Comparison of ENCODE assay signal across 22 cellular contexts in the genomic region with DNA sequence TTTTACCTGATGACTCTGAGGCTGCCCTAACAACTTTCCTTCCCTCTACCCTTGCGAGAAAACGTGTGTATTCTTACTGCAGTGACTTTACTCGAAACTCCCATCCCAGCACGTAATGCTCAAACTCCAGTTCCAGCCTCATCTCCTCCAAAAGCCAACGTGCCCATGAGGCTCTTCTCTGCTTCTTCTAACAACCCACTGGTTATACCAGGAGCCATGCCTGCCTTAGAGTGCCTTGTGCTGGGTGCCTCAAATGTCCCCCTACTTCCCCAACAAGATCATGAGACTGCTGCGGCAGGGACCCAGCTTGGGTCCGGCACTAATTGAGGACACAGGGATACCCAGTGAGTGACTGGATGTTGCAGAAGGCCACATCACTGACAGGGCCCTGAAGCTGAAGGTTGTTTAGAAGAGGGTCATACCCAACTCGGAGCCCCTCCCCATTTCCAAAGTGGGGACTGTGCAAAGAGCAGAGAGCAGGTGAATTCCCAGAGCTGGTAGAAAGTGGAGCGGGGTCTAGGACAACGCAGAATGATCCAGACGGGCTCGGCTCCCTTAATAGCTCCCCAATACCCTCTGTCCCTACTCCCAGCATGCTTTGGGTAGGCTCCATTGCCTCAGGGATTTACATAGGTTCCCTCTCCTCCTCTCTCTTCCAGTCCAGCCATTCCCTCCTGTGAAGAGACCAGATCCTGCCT.
"Had no signal": no experiment of that assay in that cellular context is flagged by ENCODE, and none has a peak within 500 bp of the region (broad histone marks: within the 10 kb centered on the region; RNA-seq: fewer than 3 reads in every experiment).

No MANE protein-coding gene starts in this region.

- H3K9me3 ChIP-seq: adrenal gland, ascending aorta, colonic mucosa, esophagus squamous epithelium, gastroesophageal sphincter, sigmoid colon, transverse colon, uterus had no signal

- H3K4me2 ChIP-seq: smooth muscle cell had no signal

- DNase-seq: activated CD4-positive, alpha-beta T cell treated with anti-CD3 and anti-CD28 coated beads, Interleukin-2, amount 10 ng/mL, durations not matched to agents 7 days and 5 days; activated CD8-positive, alpha-beta T cell treated with anti-CD3 and anti-CD28 coated beads, Interleukin-2, amount 10 ng/mL, durations not matched to agents 7 days and 5 days; activated gamma-delta T cell treated with Interleukin-2 at 50 U/mL for 16 hours; adrenal gland; colonic mucosa; esophagus squamous epithelium; head of caudate nucleus; left ventricle myocardium superior; nephron progenitor cell; occipital lobe; posterior cingulate gyrus; sigmoid colon; stimulated activated CD4-positive, alpha-beta T cell treated with anti-CD3 and anti-CD28 coated beads, Interleukin-15, amount 100 ng/mL, for 24 hours; stimulated activated naive B cell treated with anti-CD40 and anti-IgM and Interleukin-4, amounts not matched to agents 10 μg/mL and 1 μg/mL and 100 μg/mL, for 72 hours; transverse colon; uterus had no signal

- H3K9me3 Mint-ChIP-seq: activated CD4-positive, alpha-beta T cell treated with anti-CD3 and anti-CD28 coated beads, Interleukin-2, amount 10 ng/mL, durations not matched to agents 7 days and 5 days; activated naive CD4-positive, alpha-beta T cell treated with anti-CD3 and anti-CD28 coated beads, Interleukin-2, amount 50 U/mL, for 24 hours; central memory CD8-positive, alpha-beta T cell; nephron progenitor cell; stimulated activated naive B cell treated with anti-CD40 and anti-IgM and Interleukin-4, amounts not matched to agents 10 μg/mL and 1 μg/mL and 100 μg/mL, for 72 hours had no signal

- H3K27ac Mint-ChIP-seq: activated CD4-positive, alpha-beta T cell treated with anti-CD3 and anti-CD28 coated beads, Interleukin-2, amount 10 ng/mL, durations not matched to agents 7 days and 5 days; activated CD8-positive, alpha-beta T cell treated with anti-CD3 and anti-CD28 coated beads, Interleukin-2, amount 10 ng/mL, durations not matched to agents 7 days and 5 days; activated naive CD4-positive, alpha-beta T cell treated with anti-CD3 and anti-CD28 coated beads, Interleukin-2, amount 50 U/mL, for 24 hours; nephron progenitor cell; stimulated activated naive B cell treated with anti-CD40 and anti-IgM and Interleukin-4, amounts not matched to agents 10 μg/mL and 1 μg/mL and 100 μg/mL, for 72 hours had no signal

- H3K4me1 Mint-ChIP-seq: activated CD4-positive, alpha-beta T cell treated with anti-CD3 and anti-CD28 coated beads, Interleukin-2, amount 10 ng/mL, durations not matched to agents 7 days and 5 days; activated naive CD4-positive, alpha-beta T cell treated with anti-CD3 and anti-CD28 coated beads, Interleukin-2, amount 50 U/mL, for 24 hours; central memory CD8-positive, alpha-beta T cell; stimulated activated naive B cell treated with anti-CD40 and anti-IgM and Interleukin-4, amounts not matched to agents 10 μg/mL and 1 μg/mL and 100 μg/mL, for 72 hours had no signal

- H3K27me3 ChIP-seq: adrenal gland, ascending aorta, colonic mucosa, esophagus squamous epithelium, gastroesophageal sphincter, sigmoid colon, transverse colon, uterus had no signal

- H3K36me3 ChIP-seq: adrenal gland, ascending aorta, colonic mucosa, esophagus squamous epithelium, gastroesophageal sphincter, sigmoid colon, transverse colon, uterus had no signal

- ATAC-seq: activated CD8-positive, alpha-beta T cell treated with anti-CD3 and anti-CD28 coated beads, Interleukin-2, amount 10 ng/mL, durations not matched to agents 7 days and 5 days; gastroesophageal sphincter; left ventricle myocardium superior had no signal

- H3K36me3 Mint-ChIP-seq: activated naive CD4-positive, alpha-beta T cell treated with anti-CD3 and anti-CD28 coated beads, Interleukin-2, amount 50 U/mL, for 24 hours; stimulated activated naive B cell treated with anti-CD40 and anti-IgM and Interleukin-4, amounts not matched to agents 10 μg/mL and 1 μg/mL and 100 μg/mL, for 72 hours had no signal

- H3K27me3 Mint-ChIP-seq: activated naive CD4-positive, alpha-beta T cell treated with anti-CD3 and anti-CD28 coated beads, Interleukin-2, amount 50 U/mL, for 24 hours had no signal

- H3K27ac ChIP-seq: adrenal gland, ascending aorta, colonic mucosa, gastroesophageal sphincter, sigmoid colon, transverse colon, uterus had no signal

- H3K4me3 Mint-ChIP-seq: activated CD4-positive, alpha-beta T cell treated with anti-CD3 and anti-CD28 coated beads, Interleukin-2, amount 10 ng/mL, durations not matched to agents 7 days and 5 days; activated CD8-positive, alpha-beta T cell treated with anti-CD3 and anti-CD28 coated beads, Interleukin-2, amount 10 ng/mL, durations not matched to agents 7 days and 5 days; activated naive CD4-positive, alpha-beta T cell treated with anti-CD3 and anti-CD28 coated beads, Interleukin-2, amount 50 U/mL, for 24 hours; central memory CD8-positive, alpha-beta T cell; nephron progenitor cell; stimulated activated naive B cell treated with anti-CD40 and anti-IgM and Interleukin-4, amounts not matched to agents 10 μg/mL and 1 μg/mL and 100 μg/mL, for 72 hours had no signal

- FAIRE-seq: islet of Langerhans had no signal

- H3K4me1 ChIP-seq: ascending aorta, colonic mucosa, gastroesophageal sphincter, sigmoid colon, transverse colon, uterus had no signal

- H3K4me3 ChIP-seq: adrenal gland, ascending aorta, colonic mucosa, esophagus squamous epithelium, gastroesophageal sphincter, sigmoid colon, smooth muscle cell, transverse colon, uterus had no signal
